Comparison of ENCODE assay signal across 15 cellular contexts in the genomic region with DNA sequence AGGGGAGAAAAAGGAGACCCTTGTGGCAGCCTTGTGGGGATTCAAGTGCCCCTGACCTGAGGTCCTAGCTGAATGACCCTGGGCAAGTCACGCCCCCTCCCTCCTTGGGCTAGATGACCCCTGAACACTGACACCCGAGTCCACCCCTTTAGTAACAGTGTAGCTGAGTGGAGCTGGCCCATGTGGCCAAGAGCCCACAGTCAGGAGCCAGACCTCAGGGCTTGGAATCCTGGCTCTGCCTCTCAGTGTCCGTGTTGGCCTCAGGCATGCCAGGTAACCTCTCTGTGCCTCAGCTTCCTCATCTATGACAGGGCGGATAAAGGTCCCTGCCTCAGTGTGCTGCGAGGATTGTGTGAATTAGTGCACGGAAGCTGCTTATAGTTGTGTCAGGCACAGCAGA. TPM values are rescaled to one million over a fixed set of nuclear protein-coding genes. Genes with fewer than 3 reads are reported as not detected.
"Had no signal": no experiment of that assay in that cellular context is flagged by ENCODE, and none has a peak within 500 bp of the region (broad histone marks: within the 10 kb centered on the region; RNA-seq: fewer than 3 reads in every experiment).

No MANE protein-coding gene starts in this region.

- ATAC-seq: activated T-helper 17 cell treated with anti-CD3 and anti-CD28 coated beads, Interleukin-2, amount 50 U/mL, for 72 hours; stimulated activated effector memory CD8-positive, alpha-beta T cell treated with anti-CD3 and anti-CD28 coated beads, Interleukin-12 subunit alpha, Interleukin-12 subunit beta, amount 100 ng/mL, for 72 hours had no signal

- H3K27me3 ChIP-seq: brain microvascular endothelial cell, tibial artery, uterus had no signal

- H3K4me3 ChIP-seq: tibial artery, uterus had no signal

- FAIRE-seq: kidney had no signal

- H3K36me3 ChIP-seq: brain microvascular endothelial cell, tibial artery, uterus had no signal

- H3K27ac ChIP-seq: brain microvascular endothelial cell, tibial artery, uterus had no signal

- H3K9me3 ChIP-seq: tibial artery, uterus had no signal

- DNase-seq: activated CD4-positive, alpha-beta T cell treated with anti-CD3 and anti-CD28 coated beads for 1 hour; activated CD4-positive, alpha-beta T cell treated with anti-CD3 and anti-CD28 coated beads, Interleukin-2, amount 50 U/mL, for 48 hours; activated naive CD4-positive, alpha-beta T cell treated with Interleukin-2 at 50 U/mL for 16 hours; anterior cingulate cortex; brain microvascular endothelial cell; cerebellar nuclear complex; effector CD8-positive, alpha-beta T cell; hippocampal formation; kidney; stimulated activated CD4-positive, alpha-beta T cell treated with anti-CD3 and anti-CD28 coated beads, Interleukin-12 subunit alpha, Interleukin-12 subunit beta, amount 100 ng/mL, for 4 hours; stimulated activated CD4-positive, alpha-beta T cell treated with anti-CD3 and anti-CD28 coated beads, Interleukin-2, amount 100 ng/mL, for 24 hours; tibial artery; uterus had no signal

- H3K4me1 ChIP-seq: uterus had no signal

RNA-seq across cellular contexts. Expression of a gene that starts 14.3 kb away (rescaled TPM):
- total RNA-seq: activated T-helper 17 cell treated with anti-CD3 and anti-CD28 coated beads, Interleukin-2, amount 50 U/mL, for 72 hours had no signal
